In the genomic region with DNA sequence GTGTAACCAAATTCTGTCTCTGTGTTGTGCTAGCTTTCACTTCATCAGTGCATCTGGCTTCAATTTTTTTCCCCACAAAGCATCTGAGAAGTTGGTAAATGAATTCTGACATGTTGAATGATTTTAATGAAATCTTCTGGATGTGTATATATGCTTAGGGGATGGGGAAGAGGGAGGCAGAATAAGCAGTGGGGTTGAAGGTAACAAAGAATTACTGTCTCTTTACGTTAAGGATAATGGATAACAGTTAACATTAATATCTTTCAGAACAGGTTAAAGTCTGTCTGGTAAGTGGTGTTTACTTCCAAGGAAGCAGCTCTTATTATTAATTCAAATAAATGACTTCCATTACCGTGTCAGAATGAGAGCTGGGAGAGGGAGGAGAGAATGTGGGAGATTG, we compare ENCODE assay signal across 30 cellular contexts.
"Had no signal": no experiment of that assay in that cellular context is flagged by ENCODE, and none has a peak within 500 bp of the region (broad histone marks: within the 10 kb centered on the region; RNA-seq: fewer than 3 reads in every experiment).

No MANE protein-coding gene starts in this region.

- H3K27ac Mint-ChIP-seq: activated CD4-positive, alpha-beta memory T cell treated with anti-CD3 and anti-CD28 coated beads, Interleukin-2, amount 10 ng/mL, durations not matched to agents 7 days and 5 days; activated CD4-positive, alpha-beta T cell treated with anti-CD3 and anti-CD28 coated beads, Interleukin-2, amount 10 ng/mL, durations not matched to agents 24 days and 14 days; activated naive CD4-positive, alpha-beta T cell treated with anti-CD3 and anti-CD28 coated beads, Interleukin-2, amount 10 ng/mL, durations not matched to agents 7 days and 5 days; activated T-cell treated with anti-CD3 and anti-CD28 coated beads, Interleukin-2, amount 50 U/mL, for 24 hours; nephron had no signal

- H3K36me3 ChIP-seq: WERI-Rb-1 had no signal

- H3K27me3 Mint-ChIP-seq: activated CD4-positive, alpha-beta memory T cell treated with anti-CD3 and anti-CD28 coated beads, Interleukin-2, amount 10 ng/mL, durations not matched to agents 7 days and 5 days; activated CD4-positive, alpha-beta T cell treated with anti-CD3 and anti-CD28 coated beads, Interleukin-2, amount 10 ng/mL, durations not matched to agents 24 days and 14 days; activated naive CD4-positive, alpha-beta T cell treated with anti-CD3 and anti-CD28 coated beads, Interleukin-2, amount 10 ng/mL, durations not matched to agents 7 days and 5 days; activated T-cell treated with anti-CD3 and anti-CD28 coated beads, Interleukin-2, amount 50 U/mL, for 24 hours; effector memory CD8-positive, alpha-beta T cell had no signal

- FAIRE-seq: endothelial cell of umbilical vein, TTC549 had no signal

- ATAC-seq: activated CD4-positive, CD25-positive, alpha-beta regulatory T cell treated with anti-CD3 and anti-CD28 coated beads, Interleukin-2, amount 50 U/mL, for 24 hours; effector memory CD8-positive, alpha-beta T cell; foreskin keratinocyte; heart left ventricle; left lung; mucosa of descending colon; right cardiac atrium had no signal

- H3K27me3 ChIP-seq: foreskin keratinocyte, heart left ventricle, left lung, suprapubic skin, tibial artery had no signal

- H3K4me1 Mint-ChIP-seq: activated CD4-positive, alpha-beta memory T cell treated with anti-CD3 and anti-CD28 coated beads, Interleukin-2, amount 10 ng/mL, durations not matched to agents 7 days and 5 days; activated CD4-positive, alpha-beta T cell treated with anti-CD3 and anti-CD28 coated beads, Interleukin-2, amount 10 ng/mL, durations not matched to agents 24 days and 14 days; activated naive CD4-positive, alpha-beta T cell treated with anti-CD3 and anti-CD28 coated beads, Interleukin-2, amount 10 ng/mL, durations not matched to agents 7 days and 5 days; nephron had no signal

- H3K27ac ChIP-seq: foreskin keratinocyte, heart left ventricle, left lung, parathyroid adenoma, suprapubic skin, tibial artery, WERI-Rb-1 had no signal

- H3K4me3 ChIP-seq: heart left ventricle, left lung, lung, mucosa of descending colon, suprapubic skin, tibial artery had no signal

- DNase-seq: activated CD4-positive, alpha-beta memory T cell treated with anti-CD3 and anti-CD28 coated beads, Interleukin-2, amount 10 ng/mL, durations not matched to agents 7 days and 5 days; activated CD4-positive, alpha-beta T cell treated with anti-CD3 and anti-CD28 coated beads, Interleukin-2, amount 10 ng/mL, durations not matched to agents 24 days and 14 days; activated CD8-positive, alpha-beta memory T cell treated with anti-CD3 and anti-CD28 coated beads, Interleukin-2, amount 50 U/mL, for 48 hours; activated gamma-delta T cell; activated naive CD4-positive, alpha-beta T cell treated with anti-CD3 and anti-CD28 coated beads, Interleukin-2, amount 10 ng/mL, durations not matched to agents 7 days and 5 days; activated T-cell treated with anti-CD3 and anti-CD28 coated beads, Interleukin-2, amount 50 U/mL, for 24 hours; amygdala; caudate nucleus; cortex of kidney; effector memory CD8-positive, alpha-beta T cell; foreskin keratinocyte; heart left ventricle; kidney glomerular epithelial cell; left lung; mesendoderm; mucosa of descending colon; nucleus accumbens; right cardiac atrium; stimulated activated CD4-positive, alpha-beta T cell treated with anti-CD3 and anti-CD28 coated beads, Interleukin-15, amount 100 ng/mL, for 24 hours; stimulated activated CD4-positive, alpha-beta T cell treated with anti-CD3 and anti-CD28 coated beads, Interleukin-2, amount 100 ng/mL, for 24 hours; stimulated activated naive CD4-positive, alpha-beta T cell; tibial artery; WERI-Rb-1 had no signal

- H3K4me1 ChIP-seq: left lung, suprapubic skin, tibial artery had no signal

- H3K9me3 ChIP-seq: heart left ventricle, left lung, mucosa of descending colon, suprapubic skin, tibial artery had no signal

- H3K4me3 Mint-ChIP-seq: activated CD4-positive, alpha-beta memory T cell treated with anti-CD3 and anti-CD28 coated beads, Interleukin-2, amount 10 ng/mL, durations not matched to agents 7 days and 5 days; activated CD4-positive, alpha-beta T cell treated with anti-CD3 and anti-CD28 coated beads, Interleukin-2, amount 10 ng/mL, durations not matched to agents 24 days and 14 days; activated naive CD4-positive, alpha-beta T cell treated with anti-CD3 and anti-CD28 coated beads, Interleukin-2, amount 10 ng/mL, durations not matched to agents 7 days and 5 days; activated T-cell treated with anti-CD3 and anti-CD28 coated beads, Interleukin-2, amount 50 U/mL, for 24 hours; effector memory CD8-positive, alpha-beta T cell; nephron had no signal

- H3K9me3 Mint-ChIP-seq: activated CD4-positive, alpha-beta memory T cell treated with anti-CD3 and anti-CD28 coated beads, Interleukin-2, amount 10 ng/mL, durations not matched to agents 7 days and 5 days; activated CD4-positive, alpha-beta T cell treated with anti-CD3 and anti-CD28 coated beads, Interleukin-2, amount 10 ng/mL, durations not matched to agents 24 days and 14 days; activated naive CD4-positive, alpha-beta T cell treated with anti-CD3 and anti-CD28 coated beads, Interleukin-2, amount 10 ng/mL, durations not matched to agents 7 days and 5 days; activated T-cell treated with anti-CD3 and anti-CD28 coated beads, Interleukin-2, amount 50 U/mL, for 24 hours; effector memory CD8-positive, alpha-beta T cell; nephron had no signal
